In genomic region chr16:2710021-2710710, GRCh38 we compare ENCODE assay signal across 20 cellular contexts. TPM values are rescaled to one million over a fixed set of nuclear protein-coding genes. Genes with fewer than 3 reads are reported as not detected.
A peak's percentile ranks its signal among the peaks of the same experiment; 100 is the strongest.
DNase-seq lines count a peak whose midpoint lies in the region; ATAC-seq and TF ChIP-seq lines count a peak whose summit lies in the region.
"Had no signal": no experiment of that assay in that cellular context is flagged by ENCODE, and none has a peak within 500 bp of the region (broad histone marks: within the 10 kb centered on the region; RNA-seq: fewer than 3 reads in every experiment).

No MANE protein-coding gene starts in this region.

- H3K27ac Mint-ChIP-seq in GM23338 (peak overlapping the region; percentile 5; the same call in 1 of the 2 replicates), brain (peak overlapping the region in 4 of 5 experiments; percentile 62 to 96 (median 79))

- dilution Hi-C loops in mammary epithelial cell (cut with HindIII; ENCODE audit: low sequenced_read_pairs), result no loop called here

- H3K27ac ChIP-seq in BLaER1 (no peak overlapping the region), GM23338 (ENCODE audit: low read depth) (no peak overlapping the region), mesenchymal stem cell (ENCODE audit: low read length, poor library complexity, severe bottlenecking) (no peak overlapping the region), mammary epithelial cell (ENCODE audit: insufficient read depth, low read depth, low read length) (no peak overlapping the region)

- H3K4me1 ChIP-seq in BLaER1 (peaks cover 77% of the 10 kb centered on the region), GM23338 (ENCODE audit: insufficient read depth) (no peaks in the 10 kb centered on the region), mesenchymal stem cell (ENCODE audit: control insufficient read depth, insufficient read depth, low read depth, low read length) (no peaks in the 10 kb centered on the region), mammary epithelial cell (ENCODE audit: insufficient read depth, low read length) (no peaks in the 10 kb centered on the region)
- H3K4me1 ChIP-seq: BE2C had no signal

- peaks cover 12% of the 10 kb centered on the region for H3K36me3 Mint-ChIP-seq in GM23338 (ENCODE audit: low read depth)
- peaks cover 9% of the 10 kb centered on the region for H3K36me3 Mint-ChIP-seq in brain

- in situ Hi-C loops in mammary epithelial cell (cut with MboI; ENCODE audit: low sequenced_read_pairs in 2 of 2), result no loop called here

- DNase-seq in GM23338 (ENCODE audit: low spot score), result no peak
- no peak for DNase-seq in mesenchymal stem cell
- no peak for DNase-seq in mammary epithelial cell
- DNase-seq in MG63, result no peak
- DNase-seq in activated CD4-positive, alpha-beta T cell treated with anti-CD3 and anti-CD28 coated beads, Interleukin-2, amount 50 U/mL, for 1 hour, result no peak
- no peak for DNase-seq in GM03348 (ENCODE audit: low spot score)
- DNase-seq: BE2C; CD4-positive, alpha-beta memory T cell; DMS53; EL; IMR-90; Karpas-422; NCI-H1092 treated with DMSO at 0.1 percent for 48 hours; NCI-H2081 treated with DMSO at 0.1 percent for 48 hours; NCI-H748 treated with DMSO at 0.1 percent for 48 hours; NK-92 treated with Interleukin-12 subunit alpha and Interleukin-12 subunit beta, amount 100 ng/mL, for 24 hours; SHP77 treated with DMSO at 0.1 percent for 48 hours; SK-N-SH had no signal

- H2AK5ac ChIP-seq in mesenchymal stem cell (ENCODE audit: low read length, severe bottlenecking), result no peak overlapping the region

- no peaks in the 10 kb centered on the region; the same call in 1 of the 2 replicates for H3F3A ChIP-seq in GM23338 (replicated peaks; ENCODE audit: low read depth)

- H2BK120ac ChIP-seq in mesenchymal stem cell (ENCODE audit: low read depth, low read length), result no peak overlapping the region

- no peak overlapping the region for H4K8ac ChIP-seq in mesenchymal stem cell (ENCODE audit: low read length)

- H3K9me3 ChIP-seq in BLaER1, result no peaks in the 10 kb centered on the region
- no peaks in the 10 kb centered on the region for H3K9me3 ChIP-seq in mesenchymal stem cell (ENCODE audit: control insufficient read depth, low read length)
- no peaks in the 10 kb centered on the region for H3K9me3 ChIP-seq in mammary epithelial cell (replicated peaks; ENCODE audit: insufficient read depth, low read length)
- no peaks in the 10 kb centered on the region for H3K9me3 ChIP-seq in MG63
- H3K9me3 ChIP-seq: BE2C, SK-N-SH had no signal

- no peaks in the 10 kb centered on the region for H3K9me2 ChIP-seq in GM23338 (ENCODE audit: insufficient read depth)
- H3K9me2 ChIP-seq: SK-N-SH had no signal

- H3K36me3 ChIP-seq in BLaER1, result peaks cover 45% of the 10 kb centered on the region
- 0 out of 2 replicates have a peak, but pooled peaks cover 5% of the 10 kb centered on the region for H3K36me3 ChIP-seq in GM23338 (ENCODE audit: insufficient read depth)
- H3K36me3 ChIP-seq in mesenchymal stem cell (ENCODE audit: control insufficient read depth in 1 of 2, insufficient read depth in 2 of 2, low read depth in 1 of 2, low read length in 2 of 2), result peaks cover 33 to 56% of the 10 kb centered on the region in 2 experiments
- H3K36me3 ChIP-seq in mammary epithelial cell (ENCODE audit: insufficient read depth, low read length), result peaks cover 2% of the 10 kb centered on the region
- H3K36me3 ChIP-seq in MG63, result peaks cover 27% of the 10 kb centered on the region

- WGBS in mesenchymal stem cell, result 95% methylated on average over 20 of the region's 20 CpGs
- WGBS in mammary epithelial cell (ENCODE audit: low coverage, missing lambda C conversion rate), result 87% methylated on average over 18 of the region's 20 CpGs

- H3K23ac ChIP-seq in mesenchymal stem cell (ENCODE audit: low read length in 2 of 2), result no peak overlapping the region

- no peak overlapping the region for H3K14ac ChIP-seq in mesenchymal stem cell (ENCODE audit: low read length in 2 of 2)

- ATAC-seq in GM23338, result no peak

- intact Hi-C loops in mammary epithelial cell (cut with micrococcal nuclease), result no loop called here

- H3K9ac ChIP-seq in BLaER1 (no peak overlapping the region), mesenchymal stem cell (ENCODE audit: low read length) (no peak overlapping the region), mammary epithelial cell (ENCODE audit: insufficient read depth, low read length) (no peak overlapping the region)
- H3K9ac ChIP-seq: SK-N-SH had no signal

- H3K4me3 Mint-ChIP-seq in GM23338 (no peak overlapping the region), brain (no peak overlapping the region)
- H3K4me3 Mint-ChIP-seq: CD4-positive, alpha-beta memory T cell had no signal

- H3K79me2 ChIP-seq in GM23338 (replicated peaks; ENCODE audit: insufficient read depth) (no peaks in the 10 kb centered on the region), mammary epithelial cell (ENCODE audit: insufficient read depth, low read length) (no peaks in the 10 kb centered on the region)

- BruUV-seq in mammary epithelial cell (replicated peaks; lab: Mats Ljungman, UMichigan), result no TSS peak

- H4K91ac ChIP-seq in mesenchymal stem cell (ENCODE audit: low read length), result peak overlapping the region; percentile 69

- H3K27me3 Mint-ChIP-seq in GM23338 (ENCODE audit: insufficient read depth, low read depth, poor library complexity) (peaks cover 15% of the 10 kb centered on the region), brain (peaks cover 6% of the 10 kb centered on the region)
- H3K27me3 Mint-ChIP-seq: CD4-positive, alpha-beta memory T cell had no signal

- no peak overlapping the region for H3K4ac ChIP-seq in mesenchymal stem cell (ENCODE audit: low read depth in 1 of 2, low read length in 2 of 2)

- CTCF ChIA-PET in mammary epithelial cell (lab: Charles Lee; ENCODE audit: low non-redundant PET), result no interaction called here

- H3K4me2 ChIP-seq in BLaER1, result peak overlapping the region; percentile 61
- no peak overlapping the region for H3K4me2 ChIP-seq in GM23338
- H3K4me2 ChIP-seq in mesenchymal stem cell (ENCODE audit: low read length, poor library complexity, severe bottlenecking), result no peak overlapping the region
- H3K4me2 ChIP-seq in mammary epithelial cell (ENCODE audit: insufficient read depth, low read depth, low read length), result no peak overlapping the region
- H3K4me2 ChIP-seq: SK-N-SH had no signal

- TF ChIP-seq CTCF in GM23338 (conservative IDR thresholded peaks at IDR 0.05; ENCODE audit: low read depth in 2 of 2), result no peak
- no peak for TF ChIP-seq CTCF in brain (conservative IDR thresholded peaks at IDR 0.05)
- no peak for TF ChIP-seq CTCF in mammary epithelial cell (conservative IDR thresholded peaks at IDR 0.05 in 1 of 2, IDR thresholded peaks at IDR 0.05 in 1 of 2; ENCODE audit: extremely low read depth in 1 of 2, insufficient read depth in 1 of 2, low read depth in 1 of 2, low read length in 2 of 2)

- H3K4me1 Mint-ChIP-seq in GM23338 (peaks cover 4% of the 10 kb centered on the region; the same call in 2 of the 3 replicates), brain (no peaks in the 10 kb centered on the region)

- H3K18ac ChIP-seq in mesenchymal stem cell (ENCODE audit: low read depth in 1 of 2, low read length in 2 of 2), result no peak overlapping the region

- H3K9me3 Mint-ChIP-seq in GM23338 (no peaks in the 10 kb centered on the region), brain (no peaks in the 10 kb centered on the region)
- H3K9me3 Mint-ChIP-seq: CD4-positive, alpha-beta memory T cell had no signal

- H3K79me1 ChIP-seq in mesenchymal stem cell (replicated peaks; ENCODE audit: low read length, poor library complexity, severe bottlenecking), result peaks cover 22% of the 10 kb centered on the region

- no peak overlapping the region for H2BK12ac ChIP-seq in mesenchymal stem cell (ENCODE audit: low read length in 2 of 2)

- H3K27me3 ChIP-seq in BLaER1, result no peaks in the 10 kb centered on the region
- H3K27me3 ChIP-seq in GM23338 (ENCODE audit: insufficient read depth), result no peaks in the 10 kb centered on the region
- H3K27me3 ChIP-seq in mesenchymal stem cell (ENCODE audit: control insufficient read depth in 1 of 2, insufficient read depth in 1 of 2, low read length in 2 of 2), result no peaks in the 10 kb centered on the region
- H3K27me3 ChIP-seq in mammary epithelial cell (ENCODE audit: insufficient read depth, low read length), result no peaks in the 10 kb centered on the region
- no peaks in the 10 kb centered on the region for H3K27me3 ChIP-seq in MG63
- H3K27me3 ChIP-seq: BE2C had no signal

- no peak overlapping the region for H2BK15ac ChIP-seq in mesenchymal stem cell (ENCODE audit: low read depth, poor library complexity, severe bottlenecking)

- peaks cover 91% of the 10 kb centered on the region for H4K20me1 ChIP-seq in BLaER1
- no peaks in the 10 kb centered on the region; the same call in 1 of the 2 replicates for H4K20me1 ChIP-seq in GM23338 (replicated peaks; ENCODE audit: insufficient read depth)
- H4K20me1 ChIP-seq in mammary epithelial cell (ENCODE audit: insufficient read depth, low read length), result peaks cover 2% of the 10 kb centered on the region

- no peak overlapping the region for H2BK5ac ChIP-seq in mesenchymal stem cell (ENCODE audit: low read depth, low read length, poor library complexity, severe bottlenecking)

- H3K4me3 ChIP-seq in BLaER1 (no peak overlapping the region), GM23338 (no peak overlapping the region), mesenchymal stem cell (ENCODE audit: insufficient read depth in 1 of 2, low read depth in 1 of 2, low read length in 2 of 2) (no peak overlapping the region), mammary epithelial cell (replicated peaks in 1 of 3; ENCODE audit: insufficient read depth in 1 of 3, low read depth in 2 of 3, low read length in 3 of 3) (no peak overlapping the region), MG63 (no peak overlapping the region)

- no peak overlapping the region for H2AFZ ChIP-seq in GM23338
- no peak overlapping the region for H2AFZ ChIP-seq in mesenchymal stem cell (ENCODE audit: low read depth, low read length)
- no peak overlapping the region for H2AFZ ChIP-seq in mammary epithelial cell (ENCODE audit: low read depth, low read length)

RNA-seq across cellular contexts. Expression of gene PRSS27, which starts 9.9 kb away (rescaled TPM):
- 0.85 and 1.6 TPM in 2 replicates for total RNA-seq in GM23338 (2014; rRNA removed; shearing (Covaris generic))
- polyA plus RNA-seq in GM23338 (2016; fragmentation: Nextera tagmentation; extraction: Ambion mirVana) (0.73 and 1.1 TPM in 2 replicates), brain (ENCODE audit: insufficient read depth, low read depth, low replicate concordance) (5.2 TPM), mammary epithelial cell (0.33 TPM)
- 0.52 TPM for polyA plus RNA-seq in mesenchymal stem cell (2013, experiment 1 of 2)
- polyA plus RNA-seq in mesenchymal stem cell (2013, experiment 2 of 2), result 0.68 TPM
- total RNA-seq in mammary epithelial cell, result 1 to 10 TPM; 1.5 to 1.6 TPM
- not detected for polyA minus RNA-seq in mammary epithelial cell
- 0.22 and 1.7 TPM in 2 replicates for total RNA-seq in MG63 (2014; rRNA removed; shearing (Covaris generic); ENCODE audit: low replicate concordance)
- polyA plus RNA-seq: CD4-positive, alpha-beta memory T cell had no signal

RNA-seq across cellular contexts. Expression of gene KCTD5, which starts 27.8 kb away (rescaled TPM):
- 26.1 and 31.8 TPM in 2 replicates for total RNA-seq in GM23338 (2014; rRNA removed; shearing (Covaris generic))
- polyA plus RNA-seq in GM23338 (2016; fragmentation: Nextera tagmentation; extraction: Ambion mirVana) (18.5 and 19.7 TPM in 2 replicates), brain (ENCODE audit: insufficient read depth, low read depth, low replicate concordance) (34.9 TPM), mammary epithelial cell (42.5 TPM)
- polyA plus RNA-seq in mesenchymal stem cell (2013, experiment 1 of 2), result 29.8 TPM
- 29.1 TPM for polyA plus RNA-seq in mesenchymal stem cell (2013, experiment 2 of 2)
- 10 to 100 TPM; 43.7 to 47.8 TPM for total RNA-seq in mammary epithelial cell
- polyA minus RNA-seq in mammary epithelial cell, result 24.4 TPM
- 49.6 and 71.6 TPM in 2 replicates for total RNA-seq in MG63 (2014; rRNA removed; shearing (Covaris generic); ENCODE audit: low replicate concordance)

RNA-seq across cellular contexts. Expression of gene SRRM2, which starts 42.3 kb away (rescaled TPM):
- total RNA-seq in GM23338 (2014; rRNA removed; shearing (Covaris generic)), result 253 and 308 TPM in 2 replicates
- polyA plus RNA-seq in GM23338 (2016; fragmentation: Nextera tagmentation; extraction: Ambion mirVana), result 893 and 928 TPM in 2 replicates
- 447 TPM for polyA plus RNA-seq in brain (ENCODE audit: insufficient read depth, low read depth, low replicate concordance)
- polyA plus RNA-seq in mesenchymal stem cell (2013, experiment 1 of 2), result 290 TPM
- polyA plus RNA-seq in mesenchymal stem cell (2013, experiment 2 of 2), result 246 TPM
- total RNA-seq in mammary epithelial cell, result 100 to 1,000 TPM in 1 of 2 donors, 10 to 100 TPM in 1; 76.5 to 493 TPM
- 123 TPM for polyA plus RNA-seq in mammary epithelial cell
- 576 TPM for polyA minus RNA-seq in mammary epithelial cell
- total RNA-seq in MG63 (2014; rRNA removed; shearing (Covaris generic); ENCODE audit: low replicate concordance), result 11.2 and 21.1 TPM in 2 replicates
